ENCODE assay signal across 8 cellular contexts in genomic region chr11:3867209-3868071, GRCh38. TPM values are rescaled to one million over a fixed set of nuclear protein-coding genes. Genes with fewer than 3 reads are reported as not detected.
DNase-seq lines count a peak whose midpoint lies in the region; TF ChIP-seq lines count a peak whose summit lies in the region.

No MANE protein-coding gene starts in this region.

- CTCF ChIA-PET in HEK293 (lab: Yijun Ruan, JAX) = interaction anchor here (1.0 to 13.3 kb wide), 6 partner anchors 11 to 205 kb away, joined by 3 to 95 read pairs (median 8); partner anchors contain the start of gene STIM1

- H3K4me3 Mint-ChIP-seq in T-helper 1 cell treated with Interleukin-12 subunit alpha and Interleukin-12 subunit beta and Interleukin-4 antibody, amounts not matched to agents 30 μg/mL and 1 μg/mL, for 36 hours = peak overlapping the region; percentile 18

- H3K27ac ChIP-seq in HEK293 (ENCODE audit: extremely low read depth, low read depth, low read length) = no peak overlapping the region
- H3K27ac ChIP-seq in left ventricle myocardium inferior (replicated peaks) = peak overlapping the region; percentile 74
- H3K27ac ChIP-seq in thyroid gland = peak overlapping the region; percentile 83 to 97 (median 94)

- H3K4me1 ChIP-seq in HEK293 (ENCODE audit: control insufficient read depth, insufficient read depth, low read length) = peaks cover 4% of the 10 kb centered on the region; the same call in 1 of the 2 replicates
- H3K4me1 ChIP-seq in left ventricle myocardium inferior = peaks cover 53% of the 10 kb centered on the region
- H3K4me1 ChIP-seq in thyroid gland = peaks cover 44 to 57% of the 10 kb centered on the region in 2 donors

- peak overlapping the region; percentile 47 for H3K27ac Mint-ChIP-seq in T-helper 1 cell treated with Interleukin-12 subunit alpha and Interleukin-12 subunit beta and Interleukin-4 antibody, amounts not matched to agents 30 μg/mL and 1 μg/mL, for 36 hours

- H3K27me3 ChIP-seq in left ventricle myocardium inferior (ENCODE audit: low read depth) (peaks cover 43% of the 10 kb centered on the region), thyroid gland (no peaks in the 10 kb centered on the region)

- DNase-seq in GM12865 (ENCODE audit: low read depth) (peak; percentile 89), left ventricle myocardium inferior (peak; percentile 30), thyroid gland (peak; percentile 71 to 74), NCI-H2081 (lab: John Stamatoyannopoulos, UW) (no peak), NK-92 (lab: John Stamatoyannopoulos, UW; ENCODE audit: unreplicated experiment) (no peak)
- DNase-seq in activated effector memory CD4-positive, alpha-beta T cell treated with anti-CD3 and anti-CD28 coated beads, Interleukin-2, amount 50 U/mL, for 16 hours = no peak

- peak overlapping the region; percentile 3; the same call in 1 of the 2 replicates for H3K4me3 ChIP-seq in GM12865 (ENCODE audit: low read depth, low read length)
- no peak overlapping the region for H3K4me3 ChIP-seq in HEK293 (ENCODE audit: low read depth, low read length)
- peak overlapping the region; percentile 7 for H3K4me3 ChIP-seq in left ventricle myocardium inferior
- H3K4me3 ChIP-seq in thyroid gland (replicated peaks in 1 of 3) = no peak overlapping the region

- TF ChIP-seq CTCF in GM12865 (IDR thresholded peaks at IDR 0.05; ENCODE audit: insufficient read depth, low read depth, low read length, missing control alignments) = no peak
- no peak for TF ChIP-seq CTCF in HEK293 (tag by site-specific recombination; IDR thresholded peaks at IDR 0.05)
- TF ChIP-seq CTCF in left ventricle myocardium inferior (IDR thresholded peaks at IDR 0.05; ENCODE audit: borderline replicate concordance) = no peak
- no peak for TF ChIP-seq CTCF in thyroid gland (IDR thresholded peaks at IDR 0.05)

- intact Hi-C loops in left ventricle myocardium inferior (cut with micrococcal nuclease) = no loop called here
- intact Hi-C loops in thyroid gland (cut with DNase I) = no loop called here

- H3K9me3 Mint-ChIP-seq in T-helper 1 cell treated with Interleukin-12 subunit alpha and Interleukin-12 subunit beta and Interleukin-4 antibody, amounts not matched to agents 30 μg/mL and 1 μg/mL, for 36 hours = no peaks in the 10 kb centered on the region

- TF ChIP-seq POLR2A in thyroid gland (IDR thresholded peaks at IDR 0.05) = peak in 1 of 2 donors; percentile 37

- WGBS in thyroid gland, 2 donors = 20 to 33% methylated on average over 6 of the region's 6 CpGs

- POLR2A ChIA-PET in HEK293 (lab: Yijun Ruan, JAX) = interaction anchor here (1.2 to 1.6 kb wide), 2 partner anchors 10 to 12 kb away, joined by 4 read pairs; partner anchors contain the start of gene STIM1

- peaks cover 70% of the 10 kb centered on the region for H3K4me1 Mint-ChIP-seq in T-helper 1 cell treated with Interleukin-12 subunit alpha and Interleukin-12 subunit beta and Interleukin-4 antibody, amounts not matched to agents 30 μg/mL and 1 μg/mL, for 36 hours (ENCODE audit: low read depth)

- H3K9me3 ChIP-seq in HEK293 (ENCODE audit: control insufficient read depth, insufficient read depth, low read depth, low read length) (no peaks in the 10 kb centered on the region), left ventricle myocardium inferior (replicated peaks) (no peaks in the 10 kb centered on the region), thyroid gland (no peaks in the 10 kb centered on the region)

- H3K36me3 ChIP-seq in HEK293 (ENCODE audit: control insufficient read depth in 2 of 2, insufficient read depth in 1 of 2, low read length in 2 of 2) (no peaks in the 10 kb centered on the region), left ventricle myocardium inferior (no peaks in the 10 kb centered on the region), thyroid gland (no peaks in the 10 kb centered on the region)

- no peaks in the 10 kb centered on the region for H3K27me3 Mint-ChIP-seq in T-helper 1 cell treated with Interleukin-12 subunit alpha and Interleukin-12 subunit beta and Interleukin-4 antibody, amounts not matched to agents 30 μg/mL and 1 μg/mL, for 36 hours (ENCODE audit: low read depth)

- peaks cover 16% of the 10 kb centered on the region for H3K36me3 Mint-ChIP-seq in T-helper 1 cell treated with Interleukin-12 subunit alpha and Interleukin-12 subunit beta and Interleukin-4 antibody, amounts not matched to agents 30 μg/mL and 1 μg/mL, for 36 hours (ENCODE audit: low read depth)

TF ChIP-seq in HEK293, 187 proteins besides CTCF, POLR2A, EP300 and RAD21 (continues in another document):
- TF ChIP-seq ZNF707 (tag by site-specific recombination; IDR thresholded peaks at IDR 0.05) = no peak
- no peak for TF ChIP-seq ZNF311 (tag by site-specific recombination; IDR thresholded peaks at IDR 0.05; ENCODE audit: borderline replicate concordance)
- TF ChIP-seq ZNF654 (tag by site-specific recombination; IDR thresholded peaks at IDR 0.05; ENCODE audit: low read depth) = no peak
- no peak for TF ChIP-seq ZNF423 (tag by site-specific recombination; IDR thresholded peaks at IDR 0.05)
- TF ChIP-seq ZNF677 (tag by site-specific recombination; IDR thresholded peaks at IDR 0.05) = no peak
- TF ChIP-seq ZNF704 (tag by site-specific recombination; IDR thresholded peaks at IDR 0.05) = no peak
- peak; percentile 94 for TF ChIP-seq OSR2 (tag by site-specific recombination; IDR thresholded peaks at IDR 0.05)
- TF ChIP-seq ZNF23 (tag by site-specific recombination; IDR thresholded peaks at IDR 0.05; ENCODE audit: borderline replicate concordance) = no peak
- no peak for TF ChIP-seq ZNF248 (tag by site-specific recombination; IDR thresholded peaks at IDR 0.05)
- TF ChIP-seq ZNF140 (tag by site-specific recombination; IDR thresholded peaks at IDR 0.05) = no peak
- no peak for TF ChIP-seq ZNF121 (tag by site-specific recombination; IDR thresholded peaks at IDR 0.05)
- no peak for TF ChIP-seq ZNF521 (tag by site-specific recombination; IDR thresholded peaks at IDR 0.05)
- TF ChIP-seq AEBP2 (tag by site-specific recombination; IDR thresholded peaks at IDR 0.05; ENCODE audit: borderline replicate concordance) = no peak
- no peak for TF ChIP-seq ZNF341 (tag by site-specific recombination; IDR thresholded peaks at IDR 0.05; ENCODE audit: low read depth)
- no peak for TF ChIP-seq ZNF529 (tag by site-specific recombination; IDR thresholded peaks at IDR 0.05; ENCODE audit: insufficient replicate concordance)
- no peak for TF ChIP-seq ZNF785 (tag by site-specific recombination; IDR thresholded peaks at IDR 0.05)
- TF ChIP-seq ZSCAN30 (tag by site-specific recombination; IDR thresholded peaks at IDR 0.05) = no peak
- no peak for TF ChIP-seq ZNF561 (tag by site-specific recombination; IDR thresholded peaks at IDR 0.05; ENCODE audit: borderline replicate concordance)
- TF ChIP-seq ZNF416 (tag by site-specific recombination; IDR thresholded peaks at IDR 0.05) = no peak
- TF ChIP-seq ZNF664 (tag by site-specific recombination; IDR thresholded peaks at IDR 0.05) = 0 out of 2 replicates have a peak, but pooled peaks have one; percentile 31
- TF ChIP-seq HOXD13 (CRISPR knock-in tag; IDR thresholded peaks at IDR 0.05; ENCODE audit: borderline replicate concordance) = no peak

RNA-seq across cellular contexts. Expression of gene STIM1, which starts 12.0 kb away (rescaled TPM):
- total RNA-seq in left ventricle myocardium inferior (32.0 TPM), thyroid gland (10 to 100 TPM; 54.3 to 89.2 (median 71.0) TPM)

RNA-seq across cellular contexts. Expression of gene RHOG, which starts 26.7 kb away (rescaled TPM):
- total RNA-seq in left ventricle myocardium inferior = 23.1 TPM
- total RNA-seq in thyroid gland = 10 to 100 TPM; 17.3 to 39.0 (median 27.8) TPM

RNA-seq across cellular contexts. Expression of gene PGAP2, which starts 59.1 kb away (rescaled TPM):
- total RNA-seq in left ventricle myocardium inferior = 27.8 TPM
- 10 to 100 TPM; 24.6 to 36.5 (median 30.5) TPM for total RNA-seq in thyroid gland

Comparison
In these comparisons a context has a peak if more than half of its experiments do, and no peak if none do; other contexts are left out.
1. DNase-seq: peak in GM12865 (single experiment), left ventricle myocardium inferior (single experiment) and thyroid gland (2 of 2); none in activated effector memory CD4-positive, alpha-beta T cell treated with anti-CD3 and anti-CD28 coated beads, Interleukin-2, amount 50 U/mL, for 16 hours (single experiment), NCI-H2081 (0 of 2) and NK-92 (single experiment).
2. H3K4me3 ChIP-seq: peak in GM12865 (single experiment) and left ventricle myocardium inferior (single experiment); none in HEK293 (single experiment) and thyroid gland (0 of 3).